ENCODE assay signal across 15 cellular contexts in genomic region chr12:46676396-46676795, GRCh38.
DNase-seq lines count a peak whose midpoint lies in the region; ATAC-seq, FAIRE-seq and TF ChIP-seq lines count a peak whose summit lies in the region.
"Had no signal": no experiment of that assay in that cellular context is flagged by ENCODE, and none has a peak within 500 bp of the region (broad histone marks: within the 10 kb centered on the region; RNA-seq: fewer than 3 reads in every experiment).

No MANE protein-coding gene starts in this region.

- POLR2A ChIA-PET in A549 (lab: Yijun Ruan, JAX): interaction anchor here (1.6 kb wide), 1 partner anchor 305 kb away, joined by 5 read pairs; no protein-coding TSS in a partner anchor
- POLR2A ChIA-PET in Panc1 (lab: Charles Lee): no interaction called here

- intact Hi-C loops in Panc1 (cut with micrococcal nuclease; ENCODE audit: unreplicated experiment): no loop called here
- intact Hi-C loops in tibial artery (cut with DNase I; ENCODE audit: low total_unique reads): loop anchor here (5.0 kb wide), 1 partner anchor 256 kb away; no protein-coding TSS in a partner anchor

- peak overlapping the region; percentile 58 to 69; a peak in 5 of 6 replicates for H3K27ac ChIP-seq in A549
- peak overlapping the region; percentile 71 for H3K27ac ChIP-seq in Panc1 (ENCODE audit: low read length)
- peak overlapping the region in 13 of 21 experiments; percentile 14 to 80 (median 59) for H3K27ac ChIP-seq in skin epidermis
- no peak overlapping the region for H3K27ac ChIP-seq in tibial artery

- H3K36me3 ChIP-seq in Panc1 (ENCODE audit: control insufficient read depth, insufficient read depth, low read length) (no peaks in the 10 kb centered on the region), tibial artery (no peaks in the 10 kb centered on the region)
- H3K36me3 ChIP-seq: MG63, SJSA1 had no signal

- no peak overlapping the region for H3K4me2 ChIP-seq in A549

- no TSS peak for BruUV-seq in Panc1 (replicated peaks; lab: Mats Ljungman, UMichigan)

- CTCF ChIA-PET in A549 (lab: Yijun Ruan, JAX) (interaction anchor here (0.9 to 2.6 kb wide), 15 partner anchors 7 to 551 kb away, joined by 3 to 12 read pairs (median 4); no protein-coding TSS in a partner anchor), Panc1 (lab: Charles Lee) (interaction anchor here (0.5 to 1.2 kb wide), 2 partner anchors 11 to 608 kb away, joined by 3 to 4 read pairs; no protein-coding TSS in a partner anchor)

- ATAC-seq in A549: no peak
- no peak for ATAC-seq in Panc1

- H3K4me1 ChIP-seq in A549: peaks cover 38% of the 10 kb centered on the region
- H3K4me1 ChIP-seq in Panc1 (ENCODE audit: control insufficient read depth, insufficient read depth, low read length): peaks cover 9% of the 10 kb centered on the region
- peaks cover 0 to 5% (median 2%) of the 10 kb centered on the region in 4 donors for H3K4me1 ChIP-seq in tibial artery

- TF ChIP-seq CTCF in A549 (IDR thresholded peaks at IDR 0.05): no peak
- no peak for TF ChIP-seq CTCF in Panc1 (IDR thresholded peaks at IDR 0.05)
- TF ChIP-seq CTCF in epithelial cell of esophagus (IDR thresholded peaks at IDR 0.05; ENCODE audit: insufficient read depth, low read depth, low read length, missing control alignments): no peak
- no peak for TF ChIP-seq CTCF in tibial artery (IDR thresholded peaks at IDR 0.05)

- DNase-seq in A549 (ENCODE audit: low read depth in 1 of 2, low spot score in 1 of 2) (no peak), Panc1 (ENCODE audit: low read depth, low spot score) (no peak), epithelial cell of esophagus (ENCODE audit: low read depth) (peak; percentile 29), NCI-H1092 (lab: John Stamatoyannopoulos, UW) (no peak), cerebellar nuclear complex (lab: John Stamatoyannopoulos, UW) (no peak), tibial artery (no peak), DMS53 (lab: John Stamatoyannopoulos, UW) (no peak)
- DNase-seq: NCI-H2171; NCI-H446 treated with DMSO at 0.1 percent for 48 hours; NK-92 treated with Interleukin-12 subunit alpha and Interleukin-12 subunit beta, amount 100 ng/mL, for 24 hours had no signal

- H3K4me3 ChIP-seq in A549: no peak overlapping the region
- no peak overlapping the region for H3K4me3 ChIP-seq in Panc1 (ENCODE audit: low read depth in 2 of 2, low read length in 2 of 2)
- H3K4me3 ChIP-seq in epithelial cell of esophagus (ENCODE audit: low read length): no peak overlapping the region
- no peak overlapping the region for H3K4me3 ChIP-seq in skin epidermis
- no peak overlapping the region for H3K4me3 ChIP-seq in tibial artery
- H3K4me3 ChIP-seq: MG63, SJSA1 had no signal

- TF ChIP-seq EP300 in A549 (IDR thresholded peaks at IDR 0.05): no peak

- H3K9me3 ChIP-seq in A549 (no peaks in the 10 kb centered on the region), Panc1 (ENCODE audit: control insufficient read depth, insufficient read depth, low read depth, low read length) (peaks cover 19% of the 10 kb centered on the region; the same call in 1 of the 2 replicates), tibial artery (no peaks in the 10 kb centered on the region)
- H3K9me3 ChIP-seq: MG63, SJSA1 had no signal

- H3K27me3 ChIP-seq in Panc1 (ENCODE audit: control insufficient read depth, insufficient read depth, low read length) (no peaks in the 10 kb centered on the region), tibial artery (no peaks in the 10 kb centered on the region)
- H3K27me3 ChIP-seq: MG63, SJSA1 had no signal

- WGBS in A549 (ENCODE audit: missing lambda C conversion rate): 67% methylated on average over 1 of the region's 1 CpG

- FAIRE-seq in A549 (lab: Jason Lieb, UNC): no peak
- FAIRE-seq: GM12892, HepG2 had no signal

- TF ChIP-seq POLR2A in A549 (IDR thresholded peaks at IDR 0.05; ENCODE audit: low read length): no peak

- no peak for TF ChIP-seq RAD21 in A549 (conservative IDR thresholded peaks at IDR 0.05 in 1 of 2, IDR thresholded peaks at IDR 0.05 in 1 of 2)

- in situ Hi-C loops in Panc1 (cut with HindIII; ENCODE audit: low pct_unique_long_range_greater_than_20kb, low sequenced_read_pairs): no loop called here

TF ChIP-seq in A549, 52 proteins besides CTCF, POLR2A, EP300 and RAD21:
- TF ChIP-seq USF2 (IDR thresholded peaks at IDR 0.05) (no peak), ATOH8 (CRISPR knock-in tag; IDR thresholded peaks at IDR 0.05; ENCODE audit: low read depth) (no peak), REST (IDR thresholded peaks at IDR 0.05) (no peak), KDM5A (IDR thresholded peaks at IDR 0.05) (no peak), ZSCAN20 (CRISPR knock-in tag; IDR thresholded peaks at IDR 0.05) (no peak), BHLHE40 (IDR thresholded peaks at IDR 0.05; ENCODE audit: low read depth, low read length) (no peak), FOSB (CRISPR knock-in tag; IDR thresholded peaks at IDR 0.05) (no peak)

Comparison
In these comparisons a context has a peak if more than half of its experiments do, and no peak if none do; other contexts are left out.
1. H3K27ac ChIP-seq: peak in A549 (2 of 2), Panc1 (single experiment) and skin epidermis (13 of 21); none in tibial artery (0 of 2).